15 cellular contexts compared by ENCODE assay signal in the genomic region with DNA sequence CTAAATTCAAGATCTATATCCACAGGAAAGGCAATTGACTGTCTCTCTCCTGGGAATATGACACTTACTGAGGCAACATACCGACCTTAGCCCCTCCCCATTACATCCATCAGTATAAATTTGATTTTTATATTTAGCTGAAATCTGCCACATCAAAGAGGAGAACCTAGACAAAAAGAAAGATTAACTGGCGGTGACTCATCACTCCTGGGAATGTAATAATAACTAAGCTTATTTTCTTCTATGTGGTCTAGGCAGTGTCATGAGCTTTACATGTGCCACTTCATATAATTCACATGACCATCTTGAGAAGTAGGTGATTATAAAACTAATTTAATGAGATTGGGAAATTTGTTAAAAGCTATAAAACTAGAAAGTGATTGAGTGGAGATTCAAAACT.
A peak's percentile ranks its signal among the peaks of the same experiment; 100 is the strongest.
DNase-seq lines count a peak whose midpoint lies in the region; ATAC-seq and TF ChIP-seq lines count a peak whose summit lies in the region.
"Had no signal": no experiment of that assay in that cellular context is flagged by ENCODE, and none has a peak within 500 bp of the region (broad histone marks: within the 10 kb centered on the region; RNA-seq: fewer than 3 reads in every experiment).

No MANE protein-coding gene starts in this region.

- H3K27ac ChIP-seq in BLaER1 (no peak overlapping the region), RWPE1 (no peak overlapping the region), foreskin keratinocyte (no peak overlapping the region), esophagus squamous epithelium (no peak overlapping the region), vagina (no peak overlapping the region)
- H3K27ac ChIP-seq: PC-9 had no signal

- H3K4me3 ChIP-seq in BLaER1: no peak overlapping the region
- no peak overlapping the region for H3K4me3 ChIP-seq in esophagus squamous epithelium
- no peak overlapping the region for H3K4me3 ChIP-seq in vagina
- H3K4me3 ChIP-seq: PC-9 had no signal

- H3K4me2 ChIP-seq in BLaER1: peak overlapping the region; percentile 46
- H3K4me2 ChIP-seq: PC-9 had no signal

- ATAC-seq in foreskin keratinocyte: peak; percentile 77
- no peak for ATAC-seq in GM21576 (IDR thresholded peaks at IDR 0.05; ENCODE audit: unreplicated experiment)
- ATAC-seq: HCT116, HepG2, Right ventricle myocardium inferior, T-helper 17 cell had no signal

- H4K20me1 ChIP-seq in BLaER1: no peaks in the 10 kb centered on the region

- CTCF ChIA-PET in RWPE1 (lab: Yijun Ruan, JAX): no interaction called here

- H3K9ac ChIP-seq in BLaER1: no peak overlapping the region

- DNase-seq in HPDE6-E6E7 (ENCODE audit: extremely low spot score) (peak; percentile 10), RWPE1 (ENCODE audit: low spot score) (peak; percentile 4), foreskin keratinocyte (peak; percentile 10 to 47), esophagus squamous epithelium (lab: John Stamatoyannopoulos, UW) (no peak), SHP77 (lab: John Stamatoyannopoulos, UW) (no peak), vagina (ENCODE audit: extremely low spot score in 2 of 2) (no peak)
- DNase-seq: DMS153, NCI-H146, PC-9, T-helper 17 cell had no signal

- 31 to 43% methylated on average over 2 of the region's 2 CpGs for WGBS in esophagus squamous epithelium, 2 donors

- H3K36me3 ChIP-seq in BLaER1 (no peaks in the 10 kb centered on the region), esophagus squamous epithelium (no peaks in the 10 kb centered on the region), vagina (no peaks in the 10 kb centered on the region)

- intact Hi-C loops in esophagus squamous epithelium (cut with DNase I): no loop called here
- intact Hi-C loops in vagina (cut with DNase I): no loop called here

- H3K4me1 ChIP-seq in BLaER1: peaks cover 13% of the 10 kb centered on the region
- H3K4me1 ChIP-seq in foreskin keratinocyte: no peaks in the 10 kb centered on the region
- H3K4me1 ChIP-seq in esophagus squamous epithelium: no peaks in the 10 kb centered on the region
- H3K4me1 ChIP-seq in vagina: no peaks in the 10 kb centered on the region

- no peaks in the 10 kb centered on the region for H3K27me3 ChIP-seq in BLaER1
- H3K27me3 ChIP-seq in foreskin keratinocyte: no peaks in the 10 kb centered on the region
- H3K27me3 ChIP-seq in esophagus squamous epithelium: no peaks in the 10 kb centered on the region
- H3K27me3 ChIP-seq in vagina: no peaks in the 10 kb centered on the region

- H3K9me3 ChIP-seq in BLaER1: no peaks in the 10 kb centered on the region
- no peaks in the 10 kb centered on the region for H3K9me3 ChIP-seq in esophagus squamous epithelium
- H3K9me3 ChIP-seq in vagina: no peaks in the 10 kb centered on the region

- TF ChIP-seq CTCF in RWPE1 (conservative IDR thresholded peaks at IDR 0.05; ENCODE audit: low read depth) (no peak), foreskin keratinocyte (conservative IDR thresholded peaks at IDR 0.05) (no peak), esophagus squamous epithelium (IDR thresholded peaks at IDR 0.05) (no peak), vagina (IDR thresholded peaks at IDR 0.05) (no peak)

- TF ChIP-seq POLR2A in esophagus squamous epithelium (IDR thresholded peaks at IDR 0.05) (no peak), vagina (IDR thresholded peaks at IDR 0.05) (no peak)

- POLR2A ChIA-PET in RWPE1 (lab: Yijun Ruan, JAX; ENCODE audit: low non-redundant PET): no interaction called here

Comparison
In these comparisons a context has a peak if more than half of its experiments do, and no peak if none do; other contexts are left out.
1. DNase-seq: peak in HPDE6-E6E7 (single experiment), RWPE1 (single experiment) and foreskin keratinocyte (2 of 2); none in esophagus squamous epithelium (single experiment), SHP77 (0 of 2) and vagina (0 of 2).